ENCODE assay signal across 8 cellular contexts in genomic region chr3:172039352-172040077, GRCh38. TPM values are rescaled to one million over a fixed set of nuclear protein-coding genes. Genes with fewer than 3 reads are reported as not detected.
DNase-seq lines count a peak whose midpoint lies in the region; ATAC-seq and TF ChIP-seq lines count a peak whose summit lies in the region.

Gene FNDC3B (plus strand): TSS chr3:172039578. CDS start chr3:172112480, 72,902 bp downstream.

- H3K27me3 ChIP-seq in kidney epithelial cell (ENCODE audit: control insufficient read depth, insufficient read depth, low read length) = no peaks in the 10 kb centered on the region

- no peaks in the 10 kb centered on the region for H3K36me3 ChIP-seq in kidney epithelial cell (ENCODE audit: control insufficient read depth, insufficient read depth, low read length)

- TF ChIP-seq CTCF in AG09319 (IDR thresholded peaks at IDR 0.05; ENCODE audit: low read depth, low read length) (no peak), kidney epithelial cell (IDR thresholded peaks at IDR 0.05; ENCODE audit: insufficient read depth, low read length, poor library complexity, severe bottlenecking) (no peak)

- H3K4me3 ChIP-seq in kidney epithelial cell (ENCODE audit: low read depth, low read length) = peak within 1 kb of the TSS; percentile 71

- ATAC-seq in GM19035 (IDR thresholded peaks at IDR 0.05; ENCODE audit: unreplicated experiment) (peak; percentile 76), HG03354 (IDR thresholded peaks at IDR 0.05; ENCODE audit: poor library complexity, severe bottlenecking, unreplicated experiment) (peak; percentile 81)

- peak; percentile 90 for DNase-seq in AG09319 (ENCODE audit: extremely low read depth, low read depth)
- peak; percentile 91 for DNase-seq in NCI-H460 (ENCODE audit: extremely low read depth, low read depth)
- peak; percentile 92 for DNase-seq in activated CD4-positive, CD25-positive, alpha-beta regulatory T cell treated with anti-CD3 and anti-CD28 coated beads, Interleukin-2, amount 50 U/mL, for 72 hours
- peak; percentile 61 to 71 for DNase-seq in cerebellar nuclear complex (lab: John Stamatoyannopoulos, UW)
- peak; percentile 61 for DNase-seq in kidney epithelial cell (ENCODE audit: low read depth)
- DNase-seq in stimulated activated CD4-positive, alpha-beta T cell treated with anti-CD3 and anti-CD28 coated beads, Interleukin-15, amount 100 ng/mL, for 48 hours (ENCODE audit: low read depth in 2 of 2) = peak; percentile 78 to 89

RNA-seq across cellular contexts. Expression of gene FNDC3B, which starts in this region (rescaled TPM):
- total RNA-seq in NCI-H460 (2014; rRNA removed; shearing (Covaris generic)) = 46.3 and 51.4 TPM in 2 replicates
- 17.1 and 26.7 TPM in 2 replicates for polyA plus RNA-seq in NCI-H460 (2014; cell fraction: nucleus; rRNA removed)
- 70.2 and 71.3 TPM in 2 replicates for total RNA-seq in kidney epithelial cell

Comparison
In these comparisons a context has a peak if more than half of its experiments do, and no peak if none do; other contexts are left out.
1. Peak in every context shown above with its lines: DNase-seq, ATAC-seq and H3K4me3 ChIP-seq.